ENCODE assay signal across 1 cellular context in the genomic region with DNA sequence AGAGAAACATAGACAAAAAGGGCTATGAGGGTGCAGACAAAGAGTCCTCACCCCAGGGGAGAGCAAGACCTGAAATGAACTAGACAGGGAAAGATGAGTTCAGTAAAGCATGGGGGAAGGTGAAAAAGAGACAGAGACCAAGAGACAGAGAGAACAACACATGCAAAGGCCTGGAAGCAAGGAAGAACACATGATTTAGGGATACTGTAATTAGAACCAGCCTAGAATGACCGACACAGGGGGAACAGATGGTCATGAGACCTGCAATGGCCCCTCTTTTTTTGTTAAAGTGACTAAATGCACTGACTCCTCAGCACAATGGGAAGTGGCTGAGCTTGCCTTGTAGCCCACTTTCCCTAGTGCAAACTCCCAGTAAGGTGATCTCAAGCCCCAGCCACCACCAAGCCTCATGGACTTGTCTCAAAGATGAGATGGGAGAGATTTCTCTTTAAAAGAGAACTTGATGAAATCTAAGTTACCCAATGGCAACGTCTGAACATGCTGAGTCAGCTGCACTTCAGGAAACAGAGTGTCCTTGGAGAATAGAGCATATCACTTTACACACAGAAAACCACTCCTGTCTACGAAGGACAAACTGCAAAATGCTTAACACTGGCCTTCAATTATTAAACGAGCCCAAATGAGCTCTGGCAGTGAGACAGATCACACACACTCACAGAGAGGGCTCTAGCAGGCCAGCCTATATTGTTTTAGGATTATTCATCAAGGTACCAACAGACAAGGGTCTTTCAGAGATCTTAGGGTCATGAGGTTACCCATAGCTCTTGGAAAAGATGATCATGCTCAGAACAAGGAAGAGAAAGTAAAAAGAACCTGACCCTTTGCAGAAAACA.
TF ChIP-seq lines count a peak whose summit lies in the region.

No MANE protein-coding gene starts in this region.

TF ChIP-seq in K562, 482 proteins besides CTCF, POLR2A, EP300 and RAD21 (continued from another document):
- TF ChIP-seq CEBPB (tag; IDR thresholded peaks at IDR 0.05) (peak; percentile 62), CREBBP (IDR thresholded peaks at IDR 0.05; ENCODE audit: low read depth, low read length) (no peak), JUND (IDR thresholded peaks at IDR 0.05; ENCODE audit: borderline replicate concordance, low read depth, low read length) (0 out of 2 replicates have a peak, but pooled peaks have one; percentile 26), JUND (tag; IDR thresholded peaks at IDR 0.05; ENCODE audit: borderline replicate concordance, low read depth, low read length) (no peak; the same call in 2 of the 3 replicates), MAFF (IDR thresholded peaks at IDR 0.05; ENCODE audit: low read length) (peak; percentile 98), MAFG (tag; conservative IDR thresholded peaks at IDR 0.05) (peak; percentile 96), ZNF445 (CRISPR knock-in tag; IDR thresholded peaks at IDR 0.05; ENCODE audit: low read depth) (no peak), NFE2 (IDR thresholded peaks at IDR 0.05; ENCODE audit: low read depth) (peak; percentile 80), NCOR1 (IDR thresholded peaks at IDR 0.05) (no peak), PCBP1 (IDR thresholded peaks at IDR 0.05; ENCODE audit: low read depth, low read length, poor library complexity, severe bottlenecking) (no peak), TCF7 (IDR thresholded peaks at IDR 0.05; ENCODE audit: borderline replicate concordance) (no peak), RCOR1 (IDR thresholded peaks at IDR 0.05; ENCODE audit: borderline replicate concordance in 1 of 2, low read depth in 2 of 2, low read length in 2 of 2) (peak in 1 of 2 experiments; percentile 32; a peak in 1 of 4 replicates), ESRRA (IDR thresholded peaks at IDR 0.05; ENCODE audit: borderline replicate concordance, low read depth) (0 out of 2 replicates have a peak, but pooled peaks have one; percentile 54), TCF3 (CRISPR knock-in tag; IDR thresholded peaks at IDR 0.05) (no peak), CTBP1 (IDR thresholded peaks at IDR 0.05; ENCODE audit: borderline replicate concordance) (0 out of 2 replicates have a peak, but pooled peaks have one; percentile 21)
- TF ChIP-seq, protein P1, sequence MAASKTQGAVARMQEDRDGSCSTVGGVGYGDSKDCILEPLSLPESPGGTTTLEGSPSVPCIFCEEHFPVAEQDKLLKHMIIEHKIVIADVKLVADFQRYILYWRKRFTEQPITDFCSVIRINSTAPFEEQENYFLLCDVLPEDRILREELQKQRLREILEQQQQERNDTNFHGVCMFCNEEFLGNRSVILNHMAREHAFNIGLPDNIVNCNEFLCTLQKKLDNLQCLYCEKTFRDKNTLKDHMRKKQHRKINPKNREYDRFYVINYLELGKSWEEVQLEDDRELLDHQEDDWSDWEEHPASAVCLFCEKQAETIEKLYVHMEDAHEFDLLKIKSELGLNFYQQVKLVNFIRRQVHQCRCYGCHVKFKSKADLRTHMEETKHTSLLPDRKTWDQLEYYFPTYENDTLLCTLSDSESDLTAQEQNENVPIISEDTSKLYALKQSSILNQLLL (CRISPR knock-in tag; IDR thresholded peaks at IDR 0.05; ENCODE audit: borderline replicate concordance): no peak
